8 cellular contexts compared by ENCODE assay signal in genomic region chr6:70686548-70687133, GRCh38. TPM values are rescaled to one million over a fixed set of nuclear protein-coding genes. Genes with fewer than 3 reads are reported as not detected.
DNase-seq lines count a peak whose midpoint lies in the region; ATAC-seq, FAIRE-seq and TF ChIP-seq lines count a peak whose summit lies in the region.

No MANE protein-coding gene starts in this region.

- peaks cover 0 to 7% of the 10 kb centered on the region in 2 donors for H3K4me1 ChIP-seq in kidney (ENCODE audit: control insufficient read depth in 1 of 2, insufficient read depth in 1 of 2, low read depth in 1 of 2, low read length in 2 of 2)
- peaks cover 0 to 2% of the 10 kb centered on the region in 2 donors for H3K4me1 ChIP-seq in aorta (ENCODE audit: control insufficient read depth in 1 of 2, insufficient read depth in 2 of 2, low read length in 2 of 2)

- in situ Hi-C loops in GM13976 (cut with MboI; ENCODE audit: low sequenced_read_pairs, unreplicated experiment): loop anchor here (25.0 kb wide), 1 partner anchor 274 kb away; the partner anchor contains the start of gene FAM135A

- H3K9ac ChIP-seq in kidney (ENCODE audit: low read length in 2 of 2): no peak overlapping the region

- ATAC-seq in aorta (ENCODE audit: low FRiP score): peak; percentile 74

- FAIRE-seq in kidney (lab: Jason Lieb, UNC) (peak; percentile 97), GM12891 (lab: Jason Lieb, UNC) (no peak)

- TF ChIP-seq POLR2A in GM12891 (IDR thresholded peaks at IDR 0.05; ENCODE audit: low read depth, low read length): no peak

- 13 to 14% methylated on average over 3 of the region's 3 CpGs for WGBS in aorta, 2 donors

- H3K9me3 ChIP-seq in kidney (ENCODE audit: control insufficient read depth in 1 of 2, low read length in 2 of 2) (no peaks in the 10 kb centered on the region), aorta (ENCODE audit: control insufficient read depth, low read length) (no peaks in the 10 kb centered on the region)

- H3K27ac ChIP-seq in kidney (ENCODE audit: low read depth in 2 of 2, low read length in 2 of 2): no peak overlapping the region
- H3K27ac ChIP-seq in aorta (ENCODE audit: low read depth in 1 of 2, low read length in 2 of 2): no peak overlapping the region

- H3K36me3 ChIP-seq in kidney (ENCODE audit: control insufficient read depth in 1 of 2, insufficient read depth in 2 of 2, low read length in 2 of 2) (no peaks in the 10 kb centered on the region), aorta (ENCODE audit: control insufficient read depth in 1 of 2, insufficient read depth in 2 of 2, low read length in 1 of 2) (no peaks in the 10 kb centered on the region)

- intact Hi-C loops in kidney (cut with DNase I) (no loop called here), aorta (cut with DNase I) (loop anchor here in 1 of 2 donors (5.0 kb wide), 1 partner anchor 139 kb away; no protein-coding TSS in a partner anchor)

- no peaks in the 10 kb centered on the region for H3K27me3 ChIP-seq in aorta (ENCODE audit: control insufficient read depth in 1 of 2, insufficient read depth in 2 of 2, low read length in 1 of 2)

- peak; percentile 52 for TF ChIP-seq CTCF in GM13976 (IDR thresholded peaks at IDR 0.05; ENCODE audit: borderline replicate concordance, control extremely low read depth, extremely low read depth, insufficient read depth, missing control alignments)
- TF ChIP-seq CTCF in kidney (IDR thresholded peaks at IDR 0.05; ENCODE audit: borderline replicate concordance, extremely low read depth, insufficient read depth): peak; percentile 74

- no peak overlapping the region for H3K4me3 ChIP-seq in kidney (ENCODE audit: low read length in 2 of 2)
- H3K4me3 ChIP-seq in aorta (ENCODE audit: low read length in 2 of 2): no peak overlapping the region

- DNase-seq in AG08395 (ENCODE audit: low spot score) (peak; percentile 25), GM13976 (ENCODE audit: low spot score) (peak; percentile 35), NCI-H2029 treated with DMSO at 0.1 percent for 48 hours (lab: John Stamatoyannopoulos, UW) (peak; percentile 36), astrocyte of the hippocampus (ENCODE audit: low read depth, low spot score) (peak; percentile 51), kidney (no peak), aorta (no peak), GM12891 (ENCODE audit: insufficient read length, low spot score) (no peak)
- DNase-seq in activated naive CD4-positive, alpha-beta T cell treated with Interleukin-2 at 50 U/mL for 16 hours: no peak

TF ChIP-seq in GM12891, 5 proteins besides CTCF, POLR2A, EP300 and RAD21:
- TF ChIP-seq POU2F2 (IDR thresholded peaks at IDR 0.05; ENCODE audit: low read depth, low read length): no peak
- no peak for TF ChIP-seq PAX5 (IDR thresholded peaks at IDR 0.05; ENCODE audit: insufficient read depth, low read length, severe bottlenecking)
- TF ChIP-seq POLR2AphosphoS5 (IDR thresholded peaks at IDR 0.05; ENCODE audit: low read depth, low read length): no peak
- no peak for TF ChIP-seq SPI1 (IDR thresholded peaks at IDR 0.05; ENCODE audit: low read depth, low read length)
- TF ChIP-seq TAF1 (IDR thresholded peaks at IDR 0.05; ENCODE audit: low read depth, low read length): no peak

RNA-seq across cellular contexts. Expression of gene SMAP1, which starts 19.0 kb away (rescaled TPM):
- total RNA-seq in kidney: 19.4 TPM
- 17.7 TPM for polyA plus RNA-seq in kidney (ENCODE audit: insufficient read depth, low read depth, low replicate concordance)
- 10 to 100 TPM; 24.5 to 24.7 TPM for total RNA-seq in aorta
- polyA plus RNA-seq in aorta: 10 to 100 TPM; 11.6 to 18.8 TPM
- polyA plus RNA-seq in GM12891 (2012; ENCODE audit: low read depth, missing spikeins): 16.5 TPM

Comparison
In these comparisons a context has a peak if more than half of its experiments do, and no peak if none do; other contexts are left out.
1. DNase-seq: peak in AG08395 (single experiment), GM13976 (single experiment), NCI-H2029 treated with DMSO at 0.1 percent for 48 hours (single experiment) and astrocyte of the hippocampus (single experiment); none in kidney (single experiment), aorta (0 of 2), GM12891 (single experiment) and activated naive CD4-positive, alpha-beta T cell treated with Interleukin-2 at 50 U/mL for 16 hours (single experiment).